19 cellular contexts compared by ENCODE assay signal in genomic region chr5:103464801-103465484, GRCh38.
DNase-seq lines count a peak whose midpoint lies in the region; ATAC-seq and TF ChIP-seq lines count a peak whose summit lies in the region.
"Had no signal": no experiment of that assay in that cellular context is flagged by ENCODE, and none has a peak within 500 bp of the region (broad histone marks: within the 10 kb centered on the region; RNA-seq: fewer than 3 reads in every experiment).

No MANE protein-coding gene starts in this region.

- no peak overlapping the region for H3K27ac Mint-ChIP-seq in WTC11
- H3K27ac Mint-ChIP-seq: progenitor cell of endocrine pancreas had no signal

- H3K4me1 Mint-ChIP-seq in WTC11 = no peaks in the 10 kb centered on the region

- no peaks in the 10 kb centered on the region for H3K9me3 Mint-ChIP-seq in WTC11

- peak; percentile 73 for ATAC-seq in WTC11
- no peak for ATAC-seq in HG03457 (IDR thresholded peaks at IDR 0.05; ENCODE audit: unreplicated experiment)
- ATAC-seq: gastroesophageal sphincter had no signal

- no peak overlapping the region for H3K4me3 Mint-ChIP-seq in WTC11

- no peaks in the 10 kb centered on the region for H3K9me3 ChIP-seq in subcutaneous abdominal adipose tissue (ENCODE audit: control insufficient read depth in 5 of 5, low read length in 5 of 5)
- H3K9me3 ChIP-seq: gastroesophageal sphincter, transverse colon had no signal

- H3K27ac ChIP-seq in subcutaneous abdominal adipose tissue (ENCODE audit: low read depth, low read length) = peak overlapping the region; percentile 61
- H3K27ac ChIP-seq: gastroesophageal sphincter, SK-N-MC, transverse colon had no signal

- no peak for TF ChIP-seq CTCF in WTC11 (IDR thresholded peaks at IDR 0.05)

- POLR2A ChIA-PET in WTC11 (lab: Charles Lee) = no interaction called here

- no peaks in the 10 kb centered on the region for H3K36me3 ChIP-seq in subcutaneous abdominal adipose tissue (ENCODE audit: control insufficient read depth in 5 of 5, insufficient read depth in 5 of 5, low read length in 5 of 5)
- H3K36me3 ChIP-seq: gastroesophageal sphincter, transverse colon had no signal

- DNase-seq in NCI-H82 (lab: John Stamatoyannopoulos, UW) (peak; percentile 0), NCI-H82 treated with DMSO at 0.1 percent for 48 hours (lab: John Stamatoyannopoulos, UW; ENCODE audit: unreplicated experiment) (no peak), WTC11 (ENCODE audit: low spot score) (no peak), medulla oblongata (ENCODE audit: extremely low spot score) (peak; percentile 37), amygdala (lab: John Stamatoyannopoulos, UW) (no peak), NCI-H1092 treated with DMSO at 0.1 percent for 48 hours (lab: John Stamatoyannopoulos, UW) (no peak)
- DNase-seq: activated CD4-positive, alpha-beta T cell treated with anti-CD3 and anti-CD28 coated beads for 48 hours; activated naive CD4-positive, alpha-beta T cell treated with anti-CD3 and anti-CD28 coated beads, Interleukin-2, amount 50 U/mL, for 16 hours; caudate nucleus; KBM-7; NCI-H1105 treated with DMSO at 0.1 percent for 48 hours; stimulated activated CD4-positive, alpha-beta T cell treated with anti-CD3 and anti-CD28 coated beads, Interleukin-12 subunit alpha, Interleukin-12 subunit beta, amount 100 ng/mL, for 4 hours; stimulated activated naive CD4-positive, alpha-beta T cell; transverse colon had no signal

- no peak overlapping the region for H3K4me3 ChIP-seq in subcutaneous abdominal adipose tissue (ENCODE audit: low read depth in 1 of 5, low read length in 5 of 5)
- H3K4me3 ChIP-seq: gastroesophageal sphincter, SK-N-MC, transverse colon had no signal

- no peaks in the 10 kb centered on the region for H3K36me3 Mint-ChIP-seq in WTC11

- no peaks in the 10 kb centered on the region for H3K27me3 ChIP-seq in subcutaneous abdominal adipose tissue (ENCODE audit: control insufficient read depth in 5 of 5, insufficient read depth in 4 of 5, low read length in 5 of 5)
- H3K27me3 ChIP-seq: gastroesophageal sphincter, transverse colon had no signal

- peak overlapping the region in 1 of 5 donors; percentile 48 for H3K9ac ChIP-seq in subcutaneous abdominal adipose tissue (ENCODE audit: low read length in 5 of 5)

- no peaks in the 10 kb centered on the region for H3K27me3 Mint-ChIP-seq in WTC11 (ENCODE audit: low read depth)
- H3K27me3 Mint-ChIP-seq: progenitor cell of endocrine pancreas had no signal

- CTCF ChIA-PET in WTC11 (lab: Charles Lee) = interaction anchor here (0.6 to 0.7 kb wide), 2 partner anchors 10 to 55 kb away, joined by 4 to 5 read pairs; no protein-coding TSS in a partner anchor

- peaks cover 0 to 19% (median 12%) of the 10 kb centered on the region in 5 donors for H3K4me1 ChIP-seq in subcutaneous abdominal adipose tissue (ENCODE audit: control insufficient read depth in 5 of 5, insufficient read depth in 5 of 5, low read length in 5 of 5)
- H3K4me1 ChIP-seq: gastroesophageal sphincter had no signal

TF ChIP-seq in WTC11, 78 proteins besides CTCF, POLR2A, EP300 and RAD21 (continues in another document):
- TF ChIP-seq ZMAT4 (CRISPR knock-in tag; IDR thresholded peaks at IDR 0.05) = no peak
- no peak for TF ChIP-seq STAT6 (CRISPR knock-in tag; conservative IDR thresholded peaks at IDR 0.05; ENCODE audit: low read depth)
- TF ChIP-seq FOXK1 (CRISPR knock-in tag; IDR thresholded peaks at IDR 0.05) = no peak
- no peak for TF ChIP-seq CDX4 (CRISPR knock-in tag; IDR thresholded peaks at IDR 0.05; ENCODE audit: borderline replicate concordance)
- TF ChIP-seq, protein P1, sequence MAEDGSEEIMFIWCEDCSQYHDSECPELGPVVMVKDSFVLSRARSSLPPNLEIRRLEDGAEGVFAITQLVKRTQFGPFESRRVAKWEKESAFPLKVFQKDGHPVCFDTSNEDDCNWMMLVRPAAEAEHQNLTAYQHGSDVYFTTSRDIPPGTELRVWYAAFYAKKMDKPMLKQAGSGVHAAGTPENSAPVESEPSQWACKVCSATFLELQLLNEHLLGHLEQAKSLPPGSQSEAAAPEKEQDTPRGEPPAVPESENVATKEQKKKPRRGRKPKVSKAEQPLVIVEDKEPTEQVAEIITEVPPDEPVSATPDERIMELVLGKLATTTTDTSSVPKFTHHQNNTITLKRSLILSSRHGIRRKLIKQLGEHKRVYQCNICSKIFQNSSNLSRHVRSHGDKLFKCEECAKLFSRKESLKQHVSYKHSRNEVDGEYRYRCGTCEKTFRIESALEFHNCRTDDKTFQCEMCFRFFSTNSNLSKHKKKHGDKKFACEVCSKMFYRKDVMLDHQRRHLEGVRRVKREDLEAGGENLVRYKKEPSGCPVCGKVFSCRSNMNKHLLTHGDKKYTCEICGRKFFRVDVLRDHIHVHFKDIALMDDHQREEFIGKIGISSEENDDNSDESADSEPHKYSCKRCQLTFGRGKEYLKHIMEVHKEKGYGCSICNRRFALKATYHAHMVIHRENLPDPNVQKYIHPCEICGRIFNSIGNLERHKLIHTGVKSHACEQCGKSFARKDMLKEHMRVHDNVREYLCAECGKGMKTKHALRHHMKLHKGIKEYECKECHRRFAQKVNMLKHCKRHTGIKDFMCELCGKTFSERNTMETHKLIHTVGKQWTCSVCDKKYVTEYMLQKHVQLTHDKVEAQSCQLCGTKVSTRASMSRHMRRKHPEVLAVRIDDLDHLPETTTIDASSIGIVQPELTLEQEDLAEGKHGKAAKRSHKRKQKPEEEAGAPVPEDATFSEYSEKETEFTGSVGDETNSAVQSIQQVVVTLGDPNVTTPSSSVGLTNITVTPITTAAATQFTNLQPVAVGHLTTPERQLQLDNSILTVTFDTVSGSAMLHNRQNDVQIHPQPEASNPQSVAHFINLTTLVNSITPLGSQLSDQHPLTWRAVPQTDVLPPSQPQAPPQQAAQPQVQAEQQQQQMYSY (CRISPR knock-in tag; IDR thresholded peaks at IDR 0.05) = no peak
- no peak for TF ChIP-seq TP53 (CRISPR knock-in tag; IDR thresholded peaks at IDR 0.05)
- TF ChIP-seq ZBTB43 (CRISPR knock-in tag; IDR thresholded peaks at IDR 0.05) = no peak
- no peak for TF ChIP-seq RORB (CRISPR knock-in tag; IDR thresholded peaks at IDR 0.05)
- TF ChIP-seq ATF1 (CRISPR knock-in tag; IDR thresholded peaks at IDR 0.05) = no peak
- no peak for TF ChIP-seq ZNF396 (CRISPR knock-in tag; IDR thresholded peaks at IDR 0.05; ENCODE audit: borderline replicate concordance)
- TF ChIP-seq SP1 (CRISPR knock-in tag; conservative IDR thresholded peaks at IDR 0.05) = no peak
- TF ChIP-seq GTF2I (CRISPR knock-in tag; conservative IDR thresholded peaks at IDR 0.05) = no peak
- TF ChIP-seq GRHL2 (CRISPR knock-in tag; IDR thresholded peaks at IDR 0.05; ENCODE audit: insufficient replicate concordance, severe bottlenecking) = no peak
- TF ChIP-seq NR3C1 (CRISPR knock-in tag; conservative IDR thresholded peaks at IDR 0.05; ENCODE audit: low read depth) = no peak
- TF ChIP-seq ZBTB21 (CRISPR knock-in tag; IDR thresholded peaks at IDR 0.05; ENCODE audit: borderline replicate concordance) = no peak
- TF ChIP-seq, protein P2, sequence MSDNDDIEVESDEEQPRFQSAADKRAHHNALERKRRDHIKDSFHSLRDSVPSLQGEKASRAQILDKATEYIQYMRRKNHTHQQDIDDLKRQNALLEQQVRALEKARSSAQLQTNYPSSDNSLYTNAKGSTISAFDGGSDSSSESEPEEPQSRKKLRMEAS (CRISPR knock-in tag; IDR thresholded peaks at IDR 0.05) = no peak
- TF ChIP-seq PRRX2 (CRISPR knock-in tag; IDR thresholded peaks at IDR 0.05) = no peak

Comparison
In these comparisons a context has a peak if more than half of its experiments do, and no peak if none do; other contexts are left out.
1. DNase-seq: peak in NCI-H82 (single experiment) and medulla oblongata (single experiment); none in NCI-H82 treated with DMSO at 0.1 percent for 48 hours (single experiment), WTC11 (single experiment), amygdala (0 of 56) and NCI-H1092 treated with DMSO at 0.1 percent for 48 hours (single experiment).